In the genomic region with DNA sequence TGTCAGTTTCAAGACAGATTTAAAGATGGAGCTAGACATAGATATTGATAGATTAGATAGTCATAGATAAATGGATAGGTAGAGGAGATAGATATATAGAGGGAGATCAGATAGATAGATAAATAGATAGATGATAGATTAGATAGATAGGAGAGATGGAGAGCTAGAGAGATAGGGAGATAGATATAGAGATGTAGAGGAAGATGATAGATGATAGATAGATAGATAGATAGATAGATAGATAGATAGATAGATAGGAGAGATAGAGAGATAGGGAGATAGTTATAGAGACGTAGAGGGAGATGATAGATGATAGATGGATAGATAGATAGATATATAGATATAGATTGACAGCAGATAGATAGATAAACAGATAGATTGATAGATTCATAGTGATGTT, we compare ENCODE assay signal across 8 cellular contexts.
"Had no signal": no experiment of that assay in that cellular context is flagged by ENCODE, and none has a peak within 500 bp of the region (broad histone marks: within the 10 kb centered on the region; RNA-seq: fewer than 3 reads in every experiment).

No MANE protein-coding gene starts in this region.

- H3K4me1 Mint-ChIP-seq: IgD-negative memory B cell had no signal

- DNase-seq: IMR-90, KBM-7, KG1 had no signal

- H3K4me2 ChIP-seq: KMS-11 had no signal

- FAIRE-seq: HepG2, HTR-8/SVneo had no signal

- H3K36me3 Mint-ChIP-seq: IgD-negative memory B cell had no signal

- H3K27me3 Mint-ChIP-seq: IgD-negative memory B cell had no signal

- H3K4me3 Mint-ChIP-seq: IgD-negative memory B cell had no signal

- H3K9ac ChIP-seq: KMS-11 had no signal

- ATAC-seq: HepG2 had no signal

- H3K27ac ChIP-seq: HL-60, KMS-11 had no signal

- H3K27ac Mint-ChIP-seq: IgD-negative memory B cell had no signal
